Comparison of ENCODE assay signal across 1 cellular context in the genomic region with DNA sequence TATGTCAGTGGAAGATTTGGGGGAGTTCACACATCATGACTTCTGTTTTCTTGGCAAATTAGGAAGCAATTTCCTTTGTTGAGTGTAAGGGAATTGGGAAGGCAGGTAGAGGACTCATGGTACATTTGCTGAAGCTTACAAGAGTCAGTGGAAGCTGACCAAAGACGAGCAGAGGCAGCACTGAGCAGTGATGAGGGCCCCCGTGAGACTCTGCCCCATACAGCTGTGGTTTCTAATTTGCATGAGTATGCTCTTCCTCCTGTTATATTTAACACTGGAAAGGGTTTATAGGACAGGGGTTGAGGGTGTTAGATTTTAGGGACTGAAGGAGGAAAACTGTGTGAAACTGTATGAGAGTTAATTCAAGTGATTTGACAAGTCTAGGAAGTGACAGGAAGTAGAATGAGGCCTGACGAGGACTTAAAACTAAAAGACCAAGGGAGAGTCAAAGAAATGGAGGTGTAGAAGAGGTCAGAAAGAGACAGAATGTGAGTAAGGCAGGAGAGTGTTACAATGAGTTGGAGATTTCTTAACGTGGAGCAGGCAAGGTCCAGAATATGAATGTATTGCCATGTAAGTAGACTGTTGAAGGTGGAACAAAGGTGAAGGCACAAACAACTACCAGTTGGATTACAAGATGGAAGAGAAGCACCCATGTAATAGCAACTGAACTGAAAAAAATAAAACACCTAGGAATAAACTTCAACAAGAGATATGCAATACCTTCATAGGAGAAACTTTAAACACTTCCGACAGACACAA.
A peak's percentile ranks its signal among the peaks of the same experiment; 100 is the strongest.
TF ChIP-seq lines count a peak whose summit lies in the region.

No MANE protein-coding gene starts in this region.

TF ChIP-seq in K562, 482 proteins besides CTCF, POLR2A, EP300 and RAD21:
- TF ChIP-seq HNRNPH1 (optimal IDR thresholded peaks at IDR 0.05; ENCODE audit: low read depth, low read length) = no peak
- TF ChIP-seq ZBTB8A (IDR thresholded peaks at IDR 0.05; ENCODE audit: partially characterized antibody) = no peak
- TF ChIP-seq, protein P1, sequence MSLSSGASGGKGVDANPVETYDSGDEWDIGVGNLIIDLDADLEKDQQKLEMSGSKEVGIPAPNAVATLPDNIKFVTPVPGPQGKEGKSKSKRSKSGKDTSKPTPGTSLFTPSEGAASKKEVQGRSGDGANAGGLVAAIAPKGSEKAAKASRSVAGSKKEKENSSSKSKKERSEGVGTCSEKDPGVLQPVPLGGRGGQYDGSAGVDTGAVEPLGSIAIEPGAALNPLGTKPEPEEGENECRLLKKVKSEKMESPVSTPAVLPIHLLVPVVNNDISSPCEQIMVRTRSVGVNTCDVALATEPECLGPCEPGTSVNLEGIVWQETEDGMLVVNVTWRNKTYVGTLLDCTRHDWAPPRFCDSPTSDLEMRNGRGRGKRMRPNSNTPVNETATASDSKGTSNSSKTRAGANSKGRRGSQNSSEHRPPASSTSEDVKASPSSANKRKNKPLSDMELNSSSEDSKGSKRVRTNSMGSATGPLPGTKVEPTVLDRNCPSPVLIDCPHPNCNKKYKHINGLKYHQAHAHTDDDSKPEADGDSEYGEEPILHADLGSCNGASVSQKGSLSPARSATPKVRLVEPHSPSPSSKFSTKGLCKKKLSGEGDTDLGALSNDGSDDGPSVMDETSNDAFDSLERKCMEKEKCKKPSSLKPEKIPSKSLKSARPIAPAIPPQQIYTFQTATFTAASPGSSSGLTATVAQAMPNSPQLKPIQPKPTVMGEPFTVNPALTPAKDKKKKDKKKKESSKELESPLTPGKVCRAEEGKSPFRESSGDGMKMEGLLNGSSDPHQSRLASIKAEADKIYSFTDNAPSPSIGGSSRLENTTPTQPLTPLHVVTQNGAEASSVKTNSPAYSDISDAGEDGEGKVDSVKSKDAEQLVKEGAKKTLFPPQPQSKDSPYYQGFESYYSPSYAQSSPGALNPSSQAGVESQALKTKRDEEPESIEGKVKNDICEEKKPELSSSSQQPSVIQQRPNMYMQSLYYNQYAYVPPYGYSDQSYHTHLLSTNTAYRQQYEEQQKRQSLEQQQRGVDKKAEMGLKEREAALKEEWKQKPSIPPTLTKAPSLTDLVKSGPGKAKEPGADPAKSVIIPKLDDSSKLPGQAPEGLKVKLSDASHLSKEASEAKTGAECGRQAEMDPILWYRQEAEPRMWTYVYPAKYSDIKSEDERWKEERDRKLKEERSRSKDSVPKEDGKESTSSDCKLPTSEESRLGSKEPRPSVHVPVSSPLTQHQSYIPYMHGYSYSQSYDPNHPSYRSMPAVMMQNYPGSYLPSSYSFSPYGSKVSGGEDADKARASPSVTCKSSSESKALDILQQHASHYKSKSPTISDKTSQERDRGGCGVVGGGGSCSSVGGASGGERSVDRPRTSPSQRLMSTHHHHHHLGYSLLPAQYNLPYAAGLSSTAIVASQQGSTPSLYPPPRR (CRISPR knock-in tag; IDR thresholded peaks at IDR 0.05; ENCODE audit: borderline replicate concordance) = no peak
- no peak for TF ChIP-seq HDAC3 (IDR thresholded peaks at IDR 0.05; ENCODE audit: borderline replicate concordance, partially characterized antibody)
- TF ChIP-seq PML (IDR thresholded peaks at IDR 0.05; ENCODE audit: low read length) = 0 out of 2 replicates have a peak, but pooled peaks have one; percentile 23
- TF ChIP-seq, protein P2, sequence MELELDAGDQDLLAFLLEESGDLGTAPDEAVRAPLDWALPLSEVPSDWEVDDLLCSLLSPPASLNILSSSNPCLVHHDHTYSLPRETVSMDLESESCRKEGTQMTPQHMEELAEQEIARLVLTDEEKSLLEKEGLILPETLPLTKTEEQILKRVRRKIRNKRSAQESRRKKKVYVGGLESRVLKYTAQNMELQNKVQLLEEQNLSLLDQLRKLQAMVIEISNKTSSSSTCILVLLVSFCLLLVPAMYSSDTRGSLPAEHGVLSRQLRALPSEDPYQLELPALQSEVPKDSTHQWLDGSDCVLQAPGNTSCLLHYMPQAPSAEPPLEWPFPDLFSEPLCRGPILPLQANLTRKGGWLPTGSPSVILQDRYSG (tag; conservative IDR thresholded peaks at IDR 0.05; ENCODE audit: low read depth) = no peak
- TF ChIP-seq, protein P3, sequence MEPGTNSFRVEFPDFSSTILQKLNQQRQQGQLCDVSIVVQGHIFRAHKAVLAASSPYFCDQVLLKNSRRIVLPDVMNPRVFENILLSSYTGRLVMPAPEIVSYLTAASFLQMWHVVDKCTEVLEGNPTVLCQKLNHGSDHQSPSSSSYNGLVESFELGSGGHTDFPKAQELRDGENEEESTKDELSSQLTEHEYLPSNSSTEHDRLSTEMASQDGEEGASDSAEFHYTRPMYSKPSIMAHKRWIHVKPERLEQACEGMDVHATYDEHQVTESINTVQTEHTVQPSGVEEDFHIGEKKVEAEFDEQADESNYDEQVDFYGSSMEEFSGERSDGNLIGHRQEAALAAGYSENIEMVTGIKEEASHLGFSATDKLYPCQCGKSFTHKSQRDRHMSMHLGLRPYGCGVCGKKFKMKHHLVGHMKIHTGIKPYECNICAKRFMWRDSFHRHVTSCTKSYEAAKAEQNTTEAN (CRISPR knock-in tag; IDR thresholded peaks at IDR 0.05) = no peak
- no peak for TF ChIP-seq BRD4 (IDR thresholded peaks at IDR 0.05)
- TF ChIP-seq SMARCA5 (IDR thresholded peaks at IDR 0.05) = no peak
- TF ChIP-seq SUPT5H (IDR thresholded peaks at IDR 0.05) = peak; percentile 51; the same call in 1 of the 2 replicates
- TF ChIP-seq TBP (optimal IDR thresholded peaks at IDR 0.05; ENCODE audit: low read depth, low read length) = peak; percentile 39
- TF ChIP-seq, protein P4, sequence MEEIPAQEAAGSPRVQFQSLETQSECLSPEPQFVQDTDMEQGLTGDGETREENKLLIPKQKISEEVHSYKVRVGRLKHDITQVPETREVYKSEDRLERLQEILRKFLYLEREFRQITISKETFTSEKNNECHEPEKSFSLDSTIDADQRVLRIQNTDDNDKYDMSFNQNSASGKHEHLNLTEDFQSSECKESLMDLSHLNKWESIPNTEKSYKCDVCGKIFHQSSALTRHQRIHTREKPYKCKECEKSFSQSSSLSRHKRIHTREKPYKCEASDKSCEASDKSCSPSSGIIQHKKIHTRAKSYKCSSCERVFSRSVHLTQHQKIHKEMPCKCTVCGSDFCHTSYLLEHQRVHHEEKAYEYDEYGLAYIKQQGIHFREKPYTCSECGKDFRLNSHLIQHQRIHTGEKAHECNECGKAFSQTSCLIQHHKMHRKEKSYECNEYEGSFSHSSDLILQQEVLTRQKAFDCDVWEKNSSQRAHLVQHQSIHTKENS (CRISPR knock-in tag; IDR thresholded peaks at IDR 0.05) = no peak
- TF ChIP-seq POLR2AphosphoS5 (IDR thresholded peaks at IDR 0.05; ENCODE audit: control insufficient read depth, insufficient read depth, low read depth, low read length) = 0 out of 2 replicates have a peak, but pooled peaks have one; percentile 30
- TF ChIP-seq, protein P5, sequence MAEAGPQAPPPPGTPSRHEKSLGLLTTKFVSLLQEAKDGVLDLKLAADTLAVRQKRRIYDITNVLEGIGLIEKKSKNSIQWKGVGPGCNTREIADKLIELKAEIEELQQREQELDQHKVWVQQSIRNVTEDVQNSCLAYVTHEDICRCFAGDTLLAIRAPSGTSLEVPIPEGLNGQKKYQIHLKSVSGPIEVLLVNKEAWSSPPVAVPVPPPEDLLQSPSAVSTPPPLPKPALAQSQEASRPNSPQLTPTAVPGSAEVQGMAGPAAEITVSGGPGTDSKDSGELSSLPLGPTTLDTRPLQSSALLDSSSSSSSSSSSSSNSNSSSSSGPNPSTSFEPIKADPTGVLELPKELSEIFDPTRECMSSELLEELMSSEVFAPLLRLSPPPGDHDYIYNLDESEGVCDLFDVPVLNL (CRISPR knock-in tag; IDR thresholded peaks at IDR 0.05; ENCODE audit: low read depth) = no peak
